In the genomic region with DNA sequence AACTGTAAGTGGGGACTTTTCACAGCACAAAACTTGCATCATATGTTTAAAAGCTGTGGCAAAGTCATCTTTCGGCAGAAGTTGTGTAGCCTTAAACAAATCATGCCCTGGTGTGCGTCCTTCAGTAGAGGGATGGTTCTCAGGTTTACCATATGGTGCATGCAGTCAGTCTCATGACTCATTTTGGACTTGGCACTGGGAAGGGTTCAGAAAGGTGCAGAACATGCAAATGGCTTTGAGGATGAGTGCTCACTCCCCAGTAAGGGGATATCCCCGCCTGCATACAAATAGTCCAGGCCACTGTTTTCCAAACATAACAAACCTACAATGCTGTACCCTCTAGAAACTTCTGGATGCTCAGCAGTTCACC, we compare ENCODE assay signal across 11 cellular contexts.
DNase-seq lines count a peak whose midpoint lies in the region; ATAC-seq and TF ChIP-seq lines count a peak whose summit lies in the region.
"Had no signal": no experiment of that assay in that cellular context is flagged by ENCODE, and none has a peak within 500 bp of the region (broad histone marks: within the 10 kb centered on the region; RNA-seq: fewer than 3 reads in every experiment).

No MANE protein-coding gene starts in this region.

- in situ Hi-C loops in GM13977 (cut with MboI; ENCODE audit: low pct_unique_long_range_greater_than_20kb, low sequenced_read_pairs, unreplicated experiment): no loop called here

- intact Hi-C loops in esophagus muscularis mucosa (cut with DNase I): no loop called here

- ATAC-seq in GM19455 (IDR thresholded peaks at IDR 0.05; ENCODE audit: unreplicated experiment): peak; percentile 88
- peak; percentile 93 for ATAC-seq in HG02885 (IDR thresholded peaks at IDR 0.05; ENCODE audit: poor library complexity, unreplicated experiment)
- peak; percentile 94 for ATAC-seq in HG03575 (IDR thresholded peaks at IDR 0.05; ENCODE audit: extremely low read depth, insufficient number of reproducible peaks, low FRiP score, unreplicated experiment)
- ATAC-seq: HepG2 had no signal

- H3K36me3 ChIP-seq in esophagus muscularis mucosa: no peaks in the 10 kb centered on the region

- H3K4me1 ChIP-seq in esophagus muscularis mucosa: no peaks in the 10 kb centered on the region

- H3K27me3 ChIP-seq in esophagus muscularis mucosa: no peaks in the 10 kb centered on the region

- no peak overlapping the region for H3K4me3 ChIP-seq in esophagus muscularis mucosa

- no peak for TF ChIP-seq CTCF in GM13977 (IDR thresholded peaks at IDR 0.05; ENCODE audit: extremely low read depth, insufficient read depth, missing control alignments)
- no peak for TF ChIP-seq CTCF in esophagus muscularis mucosa (IDR thresholded peaks at IDR 0.05)

- H3K9me3 ChIP-seq in esophagus muscularis mucosa: no peaks in the 10 kb centered on the region

- no peak overlapping the region for H3K27ac ChIP-seq in esophagus muscularis mucosa (replicated peaks in 1 of 4)

- TF ChIP-seq EP300 in esophagus muscularis mucosa (IDR thresholded peaks at IDR 0.05): no peak

- 96% methylated on average over 3 of the region's 3 CpGs for WGBS in esophagus muscularis mucosa

- TF ChIP-seq POLR2A in esophagus muscularis mucosa (IDR thresholded peaks at IDR 0.05; ENCODE audit: low read depth): no peak

- DNase-seq in GM13977 (ENCODE audit: low spot score): peak; percentile 31
- no peak for DNase-seq in NCI-H1694 (lab: John Stamatoyannopoulos, UW)
- DNase-seq in esophagus muscularis mucosa (ENCODE audit: extremely low spot score): no peak
- no peak for DNase-seq in DMS53 treated with DMSO at 0.1 percent for 48 hours (lab: John Stamatoyannopoulos, UW; ENCODE audit: unreplicated experiment)
- no peak for DNase-seq in NCI-H2081 treated with DMSO at 0.1 percent for 48 hours (lab: John Stamatoyannopoulos, UW)
- DNase-seq: NCI-H510A; stimulated activated CD4-positive, alpha-beta T cell treated with anti-CD3 and anti-CD28 coated beads, Interleukin-15, amount 100 ng/mL, for 24 hours had no signal
